ENCODE assay signal across 9 cellular contexts in the genomic region with DNA sequence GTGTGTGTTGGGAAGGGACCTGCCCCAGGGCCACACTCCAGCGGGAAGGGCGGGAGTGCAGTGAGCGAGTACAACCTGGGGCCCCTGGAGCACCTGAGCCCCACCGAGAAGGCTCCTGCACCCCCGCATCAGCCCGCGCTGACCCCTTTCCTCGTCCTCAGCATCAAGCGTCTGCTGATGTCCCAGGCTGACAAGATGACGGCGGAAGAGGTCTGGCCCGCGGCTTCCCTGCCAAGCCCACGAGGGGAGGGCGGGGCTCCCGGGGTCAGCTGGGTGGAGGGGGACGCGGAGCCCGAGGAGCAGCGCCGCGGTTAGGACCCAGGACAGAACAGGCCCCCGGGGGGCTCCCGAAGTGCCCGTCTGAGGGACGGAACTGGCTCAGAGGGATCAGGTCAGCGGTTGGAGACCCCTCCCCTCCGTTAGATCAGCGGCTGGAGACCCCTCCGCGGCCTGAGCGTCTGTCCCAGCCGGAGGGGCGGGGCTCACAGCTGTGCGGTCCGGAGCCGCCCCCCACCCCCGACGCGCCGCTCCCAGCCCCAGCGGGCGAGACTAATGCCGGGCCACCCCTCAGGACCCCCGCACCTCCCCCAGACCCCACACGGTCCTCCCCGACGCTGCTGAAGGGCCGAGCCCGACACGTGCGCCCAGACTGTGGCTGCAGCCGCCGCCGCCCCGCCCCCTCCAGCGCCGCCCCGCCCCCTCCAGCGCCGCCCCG. TPM values are rescaled to one million over a fixed set of nuclear protein-coding genes. Genes with fewer than 3 reads are reported as not detected.
DNase-seq lines count a peak whose midpoint lies in the region; ATAC-seq, FAIRE-seq and TF ChIP-seq lines count a peak whose summit lies in the region.
"Had no signal": no experiment of that assay in that cellular context is flagged by ENCODE, and none has a peak within 500 bp of the region (broad histone marks: within the 10 kb centered on the region; RNA-seq: fewer than 3 reads in every experiment).

No MANE protein-coding gene starts in this region.

- WGBS in pancreas, 2 donors: 18 to 21% methylated on average over 39 to 56 of the region's 62 CpGs

- no peak for TF ChIP-seq CTCF in pancreas (IDR thresholded peaks at IDR 0.05)

- H3K4me3 Mint-ChIP-seq in IgD-negative memory B cell: peak overlapping the region in 3 of 4 donors; percentile 74 to 88 (median 79)
- H3K4me3 Mint-ChIP-seq in activated T-helper 1 cell treated with anti-CD3 and anti-CD28 coated beads, Interleukin-12 subunit alpha, Interleukin-12 subunit beta, Interleukin-2, Interleukin-4 antibody, amounts not matched to agents 30 ng/mL and 10 ng/mL and 1 ng/mL, durations not matched to agents 14 hours and 24 hours and 36 hours: peak overlapping the region; percentile 68

- H3K36me3 ChIP-seq in pancreas: no peaks in the 10 kb centered on the region

- no peaks in the 10 kb centered on the region for H3K4me1 ChIP-seq in pancreas

- DNase-seq in Daoy (ENCODE audit: low read depth) (peak; percentile 74), frontal cortex (ENCODE audit: low spot score in 2 of 2) (peak; percentile 67 to 68), pancreas (peak in 3 of 6 donors; percentile 65 to 83 (median 73)), COR-L47 (lab: John Stamatoyannopoulos, UW) (no peak), NCI-H2107 treated with DMSO at 0.1 percent for 48 hours (lab: John Stamatoyannopoulos, UW; ENCODE audit: unreplicated experiment) (no peak), SKM-1 treated with dmso at 0.1 percent for 144 hours (lab: John Stamatoyannopoulos, UW; ENCODE audit: unreplicated experiment) (no peak)
- DNase-seq in activated T-helper 1 cell treated with anti-CD3 and anti-CD28 coated beads, Interleukin-12 subunit alpha, Interleukin-12 subunit beta, Interleukin-2, Interleukin-4 antibody, amounts not matched to agents 30 ng/mL and 10 ng/mL and 1 ng/mL, durations not matched to agents 14 hours and 24 hours and 36 hours (ENCODE audit: low spot score): peak; percentile 48

- H3K27me3 Mint-ChIP-seq in IgD-negative memory B cell: peaks cover 1% of the 10 kb centered on the region
- no peaks in the 10 kb centered on the region for H3K27me3 Mint-ChIP-seq in activated T-helper 1 cell treated with anti-CD3 and anti-CD28 coated beads, Interleukin-12 subunit alpha, Interleukin-12 subunit beta, Interleukin-2, Interleukin-4 antibody, amounts not matched to agents 30 ng/mL and 10 ng/mL and 1 ng/mL, durations not matched to agents 14 hours and 24 hours and 36 hours (ENCODE audit: insufficient read depth)

- H3K27me3 ChIP-seq in pancreas: no peaks in the 10 kb centered on the region

- H3K9me3 ChIP-seq in pancreas: no peaks in the 10 kb centered on the region

- peak; percentile 11 to 47 (median 36) for ATAC-seq in pancreas

- H3K4me3 ChIP-seq in pancreas: peak overlapping the region in 3 of 4 donors; percentile 18 to 44 (median 34)
- H3K4me3 ChIP-seq: SK-N-MC had no signal

- H3K36me3 Mint-ChIP-seq in IgD-negative memory B cell: peaks cover 2% of the 10 kb centered on the region
- H3K36me3 Mint-ChIP-seq in activated T-helper 1 cell treated with anti-CD3 and anti-CD28 coated beads, Interleukin-12 subunit alpha, Interleukin-12 subunit beta, Interleukin-2, Interleukin-4 antibody, amounts not matched to agents 30 ng/mL and 10 ng/mL and 1 ng/mL, durations not matched to agents 14 hours and 24 hours and 36 hours (ENCODE audit: low read depth): no peaks in the 10 kb centered on the region

- intact Hi-C loops in activated T-helper 1 cell treated with anti-CD3 and anti-CD28 coated beads, Interleukin-12 subunit alpha, Interleukin-12 subunit beta, Interleukin-2, Interleukin-4 antibody, amounts not matched to agents 30 ng/mL and 10 ng/mL and 1 ng/mL, durations not matched to agents 14 hours and 24 hours and 36 hours (cut with micrococcal nuclease): loop anchor here (1.0 to 2.0 kb wide), 2 partner anchors 24 to 102 kb away; a partner anchor contains a TSS
- intact Hi-C loops in pancreas (cut with DNase I): no loop called here

- H3K27ac ChIP-seq in pancreas: no peak overlapping the region
- H3K27ac ChIP-seq: SK-N-MC had no signal

- peaks cover 3 to 12% (median 11%) of the 10 kb centered on the region in 3 donors for H3K4me1 Mint-ChIP-seq in IgD-negative memory B cell
- no peaks in the 10 kb centered on the region for H3K4me1 Mint-ChIP-seq in activated T-helper 1 cell treated with anti-CD3 and anti-CD28 coated beads, Interleukin-12 subunit alpha, Interleukin-12 subunit beta, Interleukin-2, Interleukin-4 antibody, amounts not matched to agents 30 ng/mL and 10 ng/mL and 1 ng/mL, durations not matched to agents 14 hours and 24 hours and 36 hours (ENCODE audit: low read depth)

- no peaks in the 10 kb centered on the region for H3K9me3 Mint-ChIP-seq in IgD-negative memory B cell
- H3K9me3 Mint-ChIP-seq in activated T-helper 1 cell treated with anti-CD3 and anti-CD28 coated beads, Interleukin-12 subunit alpha, Interleukin-12 subunit beta, Interleukin-2, Interleukin-4 antibody, amounts not matched to agents 30 ng/mL and 10 ng/mL and 1 ng/mL, durations not matched to agents 14 hours and 24 hours and 36 hours: no peaks in the 10 kb centered on the region

- FAIRE-seq in frontal cortex (lab: Jason Lieb, UNC) (no peak), pancreas (lab: Jason Lieb, UNC) (no peak)

- H3K27ac Mint-ChIP-seq in IgD-negative memory B cell: peak overlapping the region in 2 of 3 donors; percentile 26 to 77
- H3K27ac Mint-ChIP-seq in activated T-helper 1 cell treated with anti-CD3 and anti-CD28 coated beads, Interleukin-12 subunit alpha, Interleukin-12 subunit beta, Interleukin-2, Interleukin-4 antibody, amounts not matched to agents 30 ng/mL and 10 ng/mL and 1 ng/mL, durations not matched to agents 14 hours and 24 hours and 36 hours: no peak overlapping the region

RNA-seq across cellular contexts. Expression of a gene that starts 6.7 kb away (rescaled TPM):
- 2.2 and 6.1 TPM in 2 replicates for total RNA-seq in Daoy (2014; rRNA removed; shearing (Covaris generic))
- polyA plus RNA-seq in IgD-negative memory B cell (8.3 TPM), pancreas (10 to 100 TPM; 19.4 to 29.3 TPM)
- 29.7 and 35.0 TPM in 2 replicates for total RNA-seq in activated T-helper 1 cell treated with anti-CD3 and anti-CD28 coated beads, Interleukin-12 subunit alpha, Interleukin-12 subunit beta, Interleukin-2, Interleukin-4 antibody, amounts not matched to agents 30 ng/mL and 10 ng/mL and 1 ng/mL, durations not matched to agents 14 hours and 24 hours and 36 hours
- total RNA-seq in frontal cortex (3.7 TPM), pancreas (1 to 10 TPM; 4.0 to 9.0 (median 5.2) TPM)

RNA-seq across cellular contexts. Expression of a gene that starts 7.0 kb away (rescaled TPM):
- total RNA-seq in Daoy (2014; rRNA removed; shearing (Covaris generic)): 101 and 109 TPM in 2 replicates
- polyA plus RNA-seq in IgD-negative memory B cell (430 TPM), pancreas (100 to 1,000 TPM; 310 to 318 TPM)
- total RNA-seq in activated T-helper 1 cell treated with anti-CD3 and anti-CD28 coated beads, Interleukin-12 subunit alpha, Interleukin-12 subunit beta, Interleukin-2, Interleukin-4 antibody, amounts not matched to agents 30 ng/mL and 10 ng/mL and 1 ng/mL, durations not matched to agents 14 hours and 24 hours and 36 hours: 217 and 224 TPM in 2 replicates
- total RNA-seq in frontal cortex (70.9 TPM), pancreas (100 to 1,000 TPM in 5 of 6 donors, 10 to 100 TPM in 1; 88.4 to 131 (median 111) TPM)

RNA-seq across cellular contexts. Expression of a gene that starts 7.9 kb away (rescaled TPM):
- total RNA-seq in Daoy (2014; rRNA removed; shearing (Covaris generic)): not detected in 2 replicates
- polyA plus RNA-seq in IgD-negative memory B cell (0.97 TPM), pancreas (10 to 100 TPM; 14.3 to 20.8 TPM)
- 0.81 and 0.88 TPM in 2 replicates for total RNA-seq in activated T-helper 1 cell treated with anti-CD3 and anti-CD28 coated beads, Interleukin-12 subunit alpha, Interleukin-12 subunit beta, Interleukin-2, Interleukin-4 antibody, amounts not matched to agents 30 ng/mL and 10 ng/mL and 1 ng/mL, durations not matched to agents 14 hours and 24 hours and 36 hours
- total RNA-seq in frontal cortex (0.82 TPM), pancreas (1 to 10 TPM; 3.3 to 9.0 (median 5.5) TPM)

RNA-seq across cellular contexts. Expression of a gene that starts 24.5 kb away (rescaled TPM):
- 26.5 TPM in 2 replicates for total RNA-seq in Daoy (2014; rRNA removed; shearing (Covaris generic))
- 6.1 TPM for polyA plus RNA-seq in IgD-negative memory B cell
- total RNA-seq in activated T-helper 1 cell treated with anti-CD3 and anti-CD28 coated beads, Interleukin-12 subunit alpha, Interleukin-12 subunit beta, Interleukin-2, Interleukin-4 antibody, amounts not matched to agents 30 ng/mL and 10 ng/mL and 1 ng/mL, durations not matched to agents 14 hours and 24 hours and 36 hours: 30.4 and 31.0 TPM in 2 replicates
- total RNA-seq in frontal cortex: 62.8 TPM
- total RNA-seq in pancreas: 10 to 100 TPM; 12.3 to 34.3 (median 14.3) TPM
- 10 to 100 TPM; 43.3 to 66.8 TPM for polyA plus RNA-seq in pancreas

RNA-seq across cellular contexts. Expression of a gene that starts 55.7 kb away (rescaled TPM):
- 0.51 and 4.2 TPM in 2 replicates for total RNA-seq in Daoy (2014; rRNA removed; shearing (Covaris generic))
- polyA plus RNA-seq in IgD-negative memory B cell: 16.6 TPM
- 9.8 and 10.1 TPM in 2 replicates for total RNA-seq in activated T-helper 1 cell treated with anti-CD3 and anti-CD28 coated beads, Interleukin-12 subunit alpha, Interleukin-12 subunit beta, Interleukin-2, Interleukin-4 antibody, amounts not matched to agents 30 ng/mL and 10 ng/mL and 1 ng/mL, durations not matched to agents 14 hours and 24 hours and 36 hours
- 2.0 TPM for total RNA-seq in frontal cortex
- 1 to 10 TPM; 1.5 to 6.6 (median 3.0) TPM for total RNA-seq in pancreas
- polyA plus RNA-seq in pancreas: 1 to 10 TPM in 1 of 2 donors, under 1 TPM in 1; 0.99 to 3.0 TPM

Comparison
In these comparisons a context has a peak if more than half of its experiments do, and no peak if none do; other contexts are left out.
1. DNase-seq: peak in Daoy (single experiment), activated T-helper 1 cell treated with anti-CD3 and anti-CD28 coated beads, Interleukin-12 subunit alpha, Interleukin-12 subunit beta, Interleukin-2, Interleukin-4 antibody, amounts not matched to agents 30 ng/mL and 10 ng/mL and 1 ng/mL, durations not matched to agents 14 hours and 24 hours and 36 hours (single experiment) and frontal cortex (2 of 2); none in COR-L47 (single experiment), NCI-H2107 treated with DMSO at 0.1 percent for 48 hours (single experiment) and SKM-1 treated with dmso at 0.1 percent for 144 hours (single experiment).